Comparison of ENCODE assay signal across 8 cellular contexts in the genomic region with DNA sequence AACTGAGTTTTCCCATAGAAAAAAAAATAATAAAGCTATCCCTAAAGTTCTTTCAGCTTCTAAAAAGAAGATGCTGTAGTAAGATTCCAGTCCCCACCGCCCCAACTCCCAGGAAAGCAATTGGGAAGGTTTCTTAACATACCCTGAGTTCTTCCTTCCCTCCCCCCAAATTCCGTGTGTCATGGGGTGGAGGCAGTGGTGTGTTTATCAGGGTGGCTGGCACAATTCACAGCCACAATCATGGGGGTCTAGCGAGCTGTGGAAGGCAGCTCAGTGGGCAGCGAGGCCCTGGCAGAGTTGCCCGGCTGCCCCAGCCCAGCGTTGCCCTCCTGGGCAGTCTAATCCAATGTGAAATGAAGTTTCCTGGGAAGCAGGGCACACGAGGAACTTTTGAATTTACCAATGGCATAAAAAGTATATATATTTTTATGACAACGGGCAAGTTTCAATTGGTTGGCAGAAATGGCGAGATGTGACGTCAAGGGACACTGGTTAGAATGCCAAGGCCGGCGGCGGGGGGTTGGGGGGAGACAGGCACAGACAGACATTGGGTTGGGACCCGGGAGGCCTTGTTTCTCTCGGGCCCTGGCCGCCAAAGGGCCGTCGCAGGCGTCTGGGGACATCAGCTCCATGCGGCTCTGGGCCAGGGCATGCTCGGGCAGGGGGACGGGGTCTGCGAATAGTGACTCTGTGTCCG.
DNase-seq lines count a peak whose midpoint lies in the region; ATAC-seq and TF ChIP-seq lines count a peak whose summit lies in the region.

No MANE protein-coding gene starts in this region.

- H2AFZ ChIP-seq in OCI-LY1 (ENCODE audit: low read length), result no peak overlapping the region

- H3K4me2 ChIP-seq in OCI-LY1 (ENCODE audit: low read length), result peak overlapping the region; percentile 80

- intact Hi-C loops in left ventricle myocardium superior (cut with micrococcal nuclease) (no loop called here), psoas muscle (cut with DNase I) (loop anchor here (5.0 kb wide), 2 partner anchors 32 to 62 kb away; no protein-coding TSS in a partner anchor)

- H3K36me3 ChIP-seq in OCI-LY1 (ENCODE audit: insufficient read depth, low read length), result no peaks in the 10 kb centered on the region; the same call in 1 of the 2 replicates
- H3K36me3 ChIP-seq in psoas muscle (ENCODE audit: insufficient read depth in 1 of 2, low read depth in 1 of 2), result no peaks in the 10 kb centered on the region

- H3K4me3 ChIP-seq in OCI-LY1 (ENCODE audit: low read depth, low read length, poor library complexity, severe bottlenecking) (peak overlapping the region; percentile 70), psoas muscle (peak overlapping the region; percentile 88)

- H3K9me2 ChIP-seq in OCI-LY1 (ENCODE audit: low read depth, low read length), result no peaks in the 10 kb centered on the region

- TF ChIP-seq CTCF in OCI-LY1 (IDR thresholded peaks at IDR 0.05; ENCODE audit: low read length) (no peak), psoas muscle (IDR thresholded peaks at IDR 0.05) (no peak)

- H3K27ac ChIP-seq in OCI-LY1 (ENCODE audit: low read depth, low read length, poor library complexity, severe bottlenecking) (peak overlapping the region; percentile 88), adipose tissue (ENCODE audit: low read depth, low read length) (peak overlapping the region; percentile 100), psoas muscle (peak overlapping the region; percentile 99)

- H3K9ac ChIP-seq in OCI-LY1 (ENCODE audit: low read length), result peak overlapping the region; percentile 72

- H3K79me2 ChIP-seq in OCI-LY1 (ENCODE audit: insufficient read depth, low read length), result peaks cover 44% of the 10 kb centered on the region

- no peaks in the 10 kb centered on the region for H3F3A ChIP-seq in OCI-LY1 (ENCODE audit: insufficient read depth, low read length)

- DNase-seq in CD1c-positive myeloid dendritic cell (ENCODE audit: extremely low spot score), result peak; percentile 81
- DNase-seq in left ventricle myocardium superior, result peak; percentile 88
- DNase-seq in psoas muscle, result peak; percentile 91

- H3K27me3 ChIP-seq in OCI-LY1 (ENCODE audit: insufficient read depth, low read length), result no peaks in the 10 kb centered on the region
- H3K27me3 ChIP-seq in psoas muscle (ENCODE audit: insufficient read depth in 3 of 3, low read length in 2 of 3), result no peaks in the 10 kb centered on the region

- H3K9me3 ChIP-seq in OCI-LY1 (ENCODE audit: low read length) (no peaks in the 10 kb centered on the region), psoas muscle (no peaks in the 10 kb centered on the region)

- 2 to 6% (median 2%) methylated on average over 18 to 24 of the region's 24 CpGs for WGBS in adipose tissue, 3 donors
- 1 to 4% (median 3%) methylated on average over 21 to 24 of the region's 24 CpGs for WGBS in psoas muscle, 3 donors

- ATAC-seq in HG02642 (IDR thresholded peaks at IDR 0.05; ENCODE audit: poor library complexity, unreplicated experiment) (peak; percentile 7), left ventricle myocardium superior (peak; percentile 44), psoas muscle (peak; percentile 59 to 65 (median 62)), HG03354 (IDR thresholded peaks at IDR 0.05; ENCODE audit: poor library complexity, severe bottlenecking, unreplicated experiment) (no peak), GM21576 (IDR thresholded peaks at IDR 0.05; ENCODE audit: unreplicated experiment) (no peak)

- H3K4me1 ChIP-seq in OCI-LY1 (ENCODE audit: insufficient read depth, low read length, severe bottlenecking) (peaks cover 72% of the 10 kb centered on the region), psoas muscle (peaks cover 26% of the 10 kb centered on the region)

- no peaks in the 10 kb centered on the region for H4K20me1 ChIP-seq in OCI-LY1 (ENCODE audit: insufficient read depth, low read length)

Comparison
In these comparisons a context has a peak if more than half of its experiments do, and no peak if none do; other contexts are left out.
1. ATAC-seq: peak in HG02642 (single experiment), left ventricle myocardium superior (single experiment) and psoas muscle (4 of 4); none in HG03354 (single experiment) and GM21576 (single experiment).
2. Peak in every context shown above with its lines, with median percentiles within 50 percentile points of each other: DNase-seq and H3K27ac ChIP-seq.